ENCODE assay signal across 8 cellular contexts in the genomic region with DNA sequence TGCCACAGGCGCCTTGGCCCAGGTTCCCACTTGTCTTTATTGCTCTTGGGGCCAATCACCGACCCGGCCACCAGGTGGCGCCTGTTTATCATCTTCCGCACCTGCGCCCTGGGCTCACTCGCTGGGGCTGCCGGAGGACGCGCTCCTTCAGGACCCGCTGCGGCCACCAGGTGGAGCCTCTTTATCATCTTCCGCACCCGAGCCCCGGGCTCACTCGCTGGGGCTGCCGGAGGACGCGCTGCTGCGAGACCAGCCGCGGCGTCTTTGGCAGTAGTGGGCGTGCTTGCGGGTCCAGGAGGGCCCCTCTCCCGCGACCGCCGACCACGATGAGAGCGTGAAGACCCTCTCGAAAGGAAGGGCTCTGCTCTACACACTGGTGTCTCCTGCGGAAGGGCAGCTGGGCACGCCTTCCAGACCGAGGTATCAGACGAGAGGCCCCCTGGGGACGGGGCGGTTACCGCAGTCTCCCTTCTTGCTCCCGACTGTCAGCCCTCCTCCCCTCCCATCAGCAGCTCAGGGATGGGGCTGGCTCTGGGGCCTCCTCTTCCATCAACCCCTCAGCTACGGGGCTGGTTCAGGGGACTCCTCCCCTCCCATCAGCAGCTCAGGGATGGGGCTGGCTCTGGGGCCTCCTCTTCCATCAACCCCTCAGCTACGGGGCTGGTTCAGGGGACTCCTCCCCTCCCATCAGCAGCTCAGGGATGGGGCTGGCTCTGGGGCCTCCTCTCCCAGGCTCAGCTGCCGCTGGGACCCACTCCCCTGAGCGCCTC. TPM values are rescaled to one million over a fixed set of nuclear protein-coding genes. Genes with fewer than 3 reads are reported as not detected.
A peak's percentile ranks its signal among the peaks of the same experiment; 100 is the strongest.
DNase-seq lines count a peak whose midpoint lies in the region; ATAC-seq and TF ChIP-seq lines count a peak whose summit lies in the region.
"Not testable (repeated sequence)": the region's sequence is repeated elsewhere in the genome, so short reads cannot be mapped to it uniquely, and the experiment has no call there.

No MANE protein-coding gene starts in this region.

- H3K4me3 Mint-ChIP-seq in CD4-positive, alpha-beta memory T cell, result peak overlapping the region; percentile 49 to 91 (median 76)
- H3K4me3 Mint-ChIP-seq in effector memory CD8-positive, alpha-beta T cell, result peak overlapping the region; percentile 62 to 64

- H3K9ac ChIP-seq in OCI-LY1 (ENCODE audit: low read length), result not testable (repeated sequence)

- H3K79me2 ChIP-seq in OCI-LY1 (ENCODE audit: insufficient read depth, low read length), result not testable (repeated sequence)

- H3K4me2 ChIP-seq in OCI-LY1 (ENCODE audit: low read length), result peak overlapping the region; percentile 55

- H2AFZ ChIP-seq in OCI-LY1 (ENCODE audit: low read length), result not testable (repeated sequence)

- H3K27ac ChIP-seq in CD4-positive, alpha-beta memory T cell (ENCODE audit: low read depth, low read length); OCI-LY1 (ENCODE audit: low read depth, low read length, poor library complexity, severe bottlenecking): not testable (repeated sequence)

- peak; percentile 76 to 85 (median 83) for DNase-seq in CD4-positive, alpha-beta memory T cell
- peak; percentile 86 for DNase-seq in activated CD8-positive, alpha-beta memory T cell treated with anti-CD3 and anti-CD28 coated beads, Interleukin-2, amount 50 U/mL, for 4 hours
- DNase-seq in effector memory CD8-positive, alpha-beta T cell, result peak; percentile 49 to 58 (median 50)
- DNase-seq in medulla oblongata (ENCODE audit: extremely low spot score), result peak; percentile 49
- peak; percentile 40 to 92 (median 87) for DNase-seq in stimulated activated CD4-positive, alpha-beta T cell treated with anti-CD3 and anti-CD28 coated beads, TNF-alpha, amount 100 ng/mL, for 48 hours (ENCODE audit: low read depth in 3 of 3)

- H3F3A ChIP-seq in OCI-LY1 (ENCODE audit: insufficient read depth, low read length), result not testable (repeated sequence)

- peaks cover 0 to 11% (median 0%) of the 10 kb centered on the region in 8 donors for H3K9me3 Mint-ChIP-seq in CD4-positive, alpha-beta memory T cell
- H3K9me3 Mint-ChIP-seq in effector memory CD8-positive, alpha-beta T cell, result not testable (repeated sequence)

- not testable (repeated sequence) for H3K36me3 ChIP-seq in CD4-positive, alpha-beta memory T cell (ENCODE audit: insufficient read depth, low read length); OCI-LY1 (ENCODE audit: insufficient read depth, low read length)

- H3K27ac Mint-ChIP-seq in CD4-positive, alpha-beta memory T cell, result peak overlapping the region in 4 of 7 donors; percentile 30 to 81 (median 56)
- H3K27ac Mint-ChIP-seq in effector memory CD8-positive, alpha-beta T cell, result peak overlapping the region in 1 of 2 donors; percentile 31

- not testable (repeated sequence) for H3K27me3 ChIP-seq in CD4-positive, alpha-beta memory T cell (ENCODE audit: insufficient read depth, low read length); OCI-LY1 (ENCODE audit: insufficient read depth, low read length)

- H3K9me3 ChIP-seq in CD4-positive, alpha-beta memory T cell (ENCODE audit: control insufficient read depth in 1 of 2, low read length in 2 of 2); OCI-LY1 (ENCODE audit: low read length): not testable (repeated sequence)

- H3K36me3 Mint-ChIP-seq in CD4-positive, alpha-beta memory T cell; effector memory CD8-positive, alpha-beta T cell (ENCODE audit: insufficient read depth): not testable (repeated sequence)

- H3K4me3 ChIP-seq in CD4-positive, alpha-beta memory T cell (ENCODE audit: low read length in 2 of 2), result peak overlapping the region in 1 of 2 donors; percentile 36
- peak overlapping the region; percentile 56 for H3K4me3 ChIP-seq in OCI-LY1 (ENCODE audit: low read depth, low read length, poor library complexity, severe bottlenecking)

- ATAC-seq in GM19467 (IDR thresholded peaks at IDR 0.05; ENCODE audit: unreplicated experiment) (peak; percentile 100), HG03432 (IDR thresholded peaks at IDR 0.05; ENCODE audit: unreplicated experiment) (peak; percentile 100)
- ATAC-seq in effector memory CD8-positive, alpha-beta T cell (replicated peaks), result peak; percentile 96

- intact Hi-C loops in CD4-positive, alpha-beta memory T cell (cut with micrococcal nuclease), result not testable (repeated sequence)

- not testable (repeated sequence) for H3K4me1 Mint-ChIP-seq in CD4-positive, alpha-beta memory T cell; effector memory CD8-positive, alpha-beta T cell (ENCODE audit: low read depth in 2 of 2)

- not testable (repeated sequence) for H4K20me1 ChIP-seq in OCI-LY1 (ENCODE audit: insufficient read depth, low read length)

- POLR2A ChIA-PET in CD4-positive, alpha-beta memory T cell (lab: Charles Lee; ENCODE audit: partially characterized antibody), result not testable (repeated sequence)

- TF ChIP-seq CTCF in OCI-LY1 (IDR thresholded peaks at IDR 0.05; ENCODE audit: low read length), result peak; percentile 97

- H3K27me3 Mint-ChIP-seq in CD4-positive, alpha-beta memory T cell; effector memory CD8-positive, alpha-beta T cell: not testable (repeated sequence)

- not testable (repeated sequence) for H3K9me2 ChIP-seq in OCI-LY1 (ENCODE audit: low read depth, low read length)

- CTCF ChIA-PET in CD4-positive, alpha-beta memory T cell (lab: Charles Lee; ENCODE audit: partially characterized antibody), result interaction anchor here (1.1 kb wide), 1 partner anchor 31 kb away, joined by 4 read pairs; no protein-coding TSS in a partner anchor

- H3K4me1 ChIP-seq in CD4-positive, alpha-beta memory T cell (ENCODE audit: insufficient read depth, low read length); OCI-LY1 (ENCODE audit: insufficient read depth, low read length, severe bottlenecking): not testable (repeated sequence)

RNA-seq across cellular contexts. Expression of gene OR2L8, which starts 11.5 kb away (rescaled TPM):
- under 1 TPM; 0.69 to 0.73 TPM for total RNA-seq in CD4-positive, alpha-beta memory T cell
- polyA plus RNA-seq in CD4-positive, alpha-beta memory T cell, result not detected

RNA-seq across cellular contexts. Expression of gene OR2AJ1, which starts 12.5 kb away (rescaled TPM):
- not detected for total RNA-seq in CD4-positive, alpha-beta memory T cell
- polyA plus RNA-seq in CD4-positive, alpha-beta memory T cell, result not detected

RNA-seq across cellular contexts. Expression of gene OR2T8, which starts 17.1 kb away (rescaled TPM):
- total RNA-seq in CD4-positive, alpha-beta memory T cell, result not detected
- polyA plus RNA-seq in CD4-positive, alpha-beta memory T cell, result not detected

RNA-seq across cellular contexts. Expression of gene OR2AK2, which starts 27.9 kb away (rescaled TPM):
- under 1 TPM in 1 of 2 experiments, not detected in 1; 0.35 TPM for total RNA-seq in CD4-positive, alpha-beta memory T cell
- polyA plus RNA-seq in CD4-positive, alpha-beta memory T cell, result not detected

RNA-seq across cellular contexts. Expression of gene OR2W3, which starts 41.8 kb away (rescaled TPM):
- total RNA-seq in CD4-positive, alpha-beta memory T cell, result not detected
- polyA plus RNA-seq in CD4-positive, alpha-beta memory T cell, result not detected
